ENCODE assay signal across 8 cellular contexts in genomic region chr1:6245086-6245868, GRCh38. TPM values are rescaled to one million over a fixed set of nuclear protein-coding genes. Genes with fewer than 3 reads are reported as not detected.
DNase-seq lines count a peak whose midpoint lies in the region; ATAC-seq and TF ChIP-seq lines count a peak whose summit lies in the region.

No MANE protein-coding gene starts in this region.

- H3K79me2 ChIP-seq in fibroblast of lung (ENCODE audit: control insufficient read depth, insufficient read depth, low read length), result no peaks in the 10 kb centered on the region

- no peak overlapping the region for H2AFZ ChIP-seq in fibroblast of lung (ENCODE audit: low read length)

- no peaks in the 10 kb centered on the region for H3K36me3 ChIP-seq in fibroblast of lung (ENCODE audit: control insufficient read depth, insufficient read depth, low read length)

- H4K20me1 ChIP-seq in fibroblast of lung (ENCODE audit: control insufficient read depth, extremely low read depth, insufficient read depth, low read length), result no peaks in the 10 kb centered on the region

- H3K36me3 Mint-ChIP-seq in activated T-cell treated with anti-CD3 and anti-CD28 coated beads, Interleukin-2, amount 50 U/mL, for 4 hours (ENCODE audit: insufficient read depth), result no peaks in the 10 kb centered on the region
- no peaks in the 10 kb centered on the region for H3K36me3 Mint-ChIP-seq in neural crest cell (ENCODE audit: low read depth)

- H3K9ac ChIP-seq in fibroblast of lung (ENCODE audit: insufficient read depth, low read length), result no peak overlapping the region

- peaks cover 15% of the 10 kb centered on the region for H3K4me1 Mint-ChIP-seq in activated T-cell treated with anti-CD3 and anti-CD28 coated beads, Interleukin-2, amount 50 U/mL, for 4 hours (ENCODE audit: low read depth)
- peaks cover 28% of the 10 kb centered on the region for H3K4me1 Mint-ChIP-seq in neural crest cell
- H3K4me1 Mint-ChIP-seq in stimulated activated naive CD8-positive, alpha-beta T cell treated with anti-CD3 and anti-CD28 coated beads, Interleukin-15, amount 100 ng/mL, for 72 hours, result peaks cover 32% of the 10 kb centered on the region

- H3K27ac Mint-ChIP-seq in neural crest cell (ENCODE audit: unreplicated experiment), result no peak overlapping the region
- no peak overlapping the region for H3K27ac Mint-ChIP-seq in stimulated activated naive CD8-positive, alpha-beta T cell treated with anti-CD3 and anti-CD28 coated beads, Interleukin-15, amount 100 ng/mL, for 72 hours

- H3K27me3 Mint-ChIP-seq in activated T-cell treated with anti-CD3 and anti-CD28 coated beads, Interleukin-2, amount 50 U/mL, for 4 hours (ENCODE audit: low read depth), result peaks cover 64% of the 10 kb centered on the region
- H3K27me3 Mint-ChIP-seq in neural crest cell (ENCODE audit: low read depth), result peaks cover 77% of the 10 kb centered on the region
- peaks cover 84% of the 10 kb centered on the region for H3K27me3 Mint-ChIP-seq in stimulated activated naive CD8-positive, alpha-beta T cell treated with anti-CD3 and anti-CD28 coated beads, Interleukin-15, amount 100 ng/mL, for 72 hours

- H3K27ac ChIP-seq in fibroblast of lung (ENCODE audit: insufficient read depth, low read length), result no peak overlapping the region

- no peak overlapping the region for H3K4me3 ChIP-seq in fibroblast of lung (replicated peaks in 1 of 4; ENCODE audit: control extremely low read depth in 1 of 4, insufficient read depth in 1 of 4, low read depth in 3 of 4, low read length in 4 of 4)

- H3K9me3 Mint-ChIP-seq in activated T-cell treated with anti-CD3 and anti-CD28 coated beads, Interleukin-2, amount 50 U/mL, for 4 hours, result no peaks in the 10 kb centered on the region
- H3K9me3 Mint-ChIP-seq in neural crest cell, result no peaks in the 10 kb centered on the region
- H3K9me3 Mint-ChIP-seq in stimulated activated naive CD8-positive, alpha-beta T cell treated with anti-CD3 and anti-CD28 coated beads, Interleukin-15, amount 100 ng/mL, for 72 hours, result no peaks in the 10 kb centered on the region

- peaks cover 33% of the 10 kb centered on the region for H3K27me3 ChIP-seq in fibroblast of lung (ENCODE audit: control insufficient read depth, insufficient read depth, low read length)

- peak; percentile 61 to 72 for TF ChIP-seq CTCF in fibroblast of lung (conservative IDR thresholded peaks at IDR 0.05 in 1 of 2, IDR thresholded peaks at IDR 0.05 in 1 of 2; ENCODE audit: low read depth in 1 of 2, low read length in 2 of 2)
- TF ChIP-seq CTCF in neural crest cell (conservative IDR thresholded peaks at IDR 0.05), result peak; percentile 78

- peak; percentile 25 to 74 for DNase-seq in NCI-H524 (lab: John Stamatoyannopoulos, UW)
- DNase-seq in NCI-H524 treated with DMSO at 0.1 percent for 48 hours (lab: John Stamatoyannopoulos, UW), result no peak
- DNase-seq in HPDE6-E6E7 (ENCODE audit: extremely low spot score), result peak; percentile 80
- peak; percentile 90 for DNase-seq in OCI-M1 (lab: John Stamatoyannopoulos, UW)
- peak; percentile 74 for DNase-seq in activated T-cell treated with anti-CD3 and anti-CD28 coated beads, Interleukin-2, amount 50 U/mL, for 4 hours
- DNase-seq in fibroblast of lung (ENCODE audit: low read depth in 2 of 2), result peak; percentile 70 to 73
- peak; percentile 87 for DNase-seq in neural crest cell (ENCODE audit: low read depth, low spot score)
- peak; percentile 80 to 85 for DNase-seq in stimulated activated naive CD8-positive, alpha-beta T cell treated with anti-CD3 and anti-CD28 coated beads, Interleukin-15, amount 100 ng/mL, for 72 hours

- no peak overlapping the region for H3K4me3 Mint-ChIP-seq in activated T-cell treated with anti-CD3 and anti-CD28 coated beads, Interleukin-2, amount 50 U/mL, for 4 hours
- H3K4me3 Mint-ChIP-seq in neural crest cell, result peak overlapping the region; percentile 70
- peak overlapping the region in 1 of 2 donors; percentile 35 for H3K4me3 Mint-ChIP-seq in stimulated activated naive CD8-positive, alpha-beta T cell treated with anti-CD3 and anti-CD28 coated beads, Interleukin-15, amount 100 ng/mL, for 72 hours

- peaks cover 5% of the 10 kb centered on the region for H3K4me1 ChIP-seq in fibroblast of lung (ENCODE audit: control insufficient read depth, extremely low read depth, insufficient read depth, low read length)

- peak; percentile 77 to 79 for ATAC-seq in activated T-cell treated with anti-CD3 and anti-CD28 coated beads, Interleukin-2, amount 50 U/mL, for 4 hours
- peak; percentile 74 for ATAC-seq in stimulated activated naive CD8-positive, alpha-beta T cell treated with anti-CD3 and anti-CD28 coated beads, Interleukin-15, amount 100 ng/mL, for 72 hours

- no peaks in the 10 kb centered on the region for H3K9me3 ChIP-seq in fibroblast of lung (ENCODE audit: control insufficient read depth, insufficient read depth, low read depth, low read length)

- peak overlapping the region; percentile 51 for H3K4me2 ChIP-seq in fibroblast of lung (ENCODE audit: extremely low read depth, insufficient read depth, low read length)

RNA-seq across cellular contexts. Expression of gene HES3, which starts 1.3 kb away (rescaled TPM):
- not detected for total RNA-seq in activated T-cell treated with anti-CD3 and anti-CD28 coated beads, Interleukin-2, amount 50 U/mL, for 4 hours
- not detected in 2 replicates for total RNA-seq in fibroblast of lung
- polyA plus RNA-seq in fibroblast of lung, result not detected in 2 replicates
- not detected in 2 replicates for polyA plus RNA-seq in fibroblast of lung (2012)
- not detected in 2 replicates for polyA minus RNA-seq in fibroblast of lung (ENCODE audit: low replicate concordance)
- total RNA-seq in neural crest cell, result 23.6 and 25.2 TPM in 2 replicates

RNA-seq across cellular contexts. Expression of gene ICMT, which starts 9.5 kb away (rescaled TPM):
- total RNA-seq in activated T-cell treated with anti-CD3 and anti-CD28 coated beads, Interleukin-2, amount 50 U/mL, for 4 hours, result 10 to 100 TPM; 54.1 to 64.8 (median 58.3) TPM
- total RNA-seq in fibroblast of lung, result 62.4 and 95.1 TPM in 2 replicates
- 91.1 and 95.8 TPM in 2 replicates for polyA plus RNA-seq in fibroblast of lung
- polyA plus RNA-seq in fibroblast of lung (2012), result 58.9 and 63.8 TPM in 2 replicates
- polyA minus RNA-seq in fibroblast of lung (ENCODE audit: low replicate concordance), result 34.3 and 40.6 TPM in 2 replicates
- 85.4 and 92.8 TPM in 2 replicates for total RNA-seq in neural crest cell

RNA-seq across cellular contexts. Expression of gene GPR153, which starts 15.6 kb away (rescaled TPM):
- total RNA-seq in activated T-cell treated with anti-CD3 and anti-CD28 coated beads, Interleukin-2, amount 50 U/mL, for 4 hours, result under 1 TPM; 0.50 to 0.52 (median 0.51) TPM
- total RNA-seq in fibroblast of lung, result 8.9 and 13.4 TPM in 2 replicates
- polyA plus RNA-seq in fibroblast of lung, result 4.0 and 8.5 TPM in 2 replicates
- polyA plus RNA-seq in fibroblast of lung (2012), result 5.6 and 13.9 TPM in 2 replicates
- polyA minus RNA-seq in fibroblast of lung (ENCODE audit: low replicate concordance), result 12.9 and 21.1 TPM in 2 replicates
- total RNA-seq in neural crest cell, result 28.1 and 28.7 TPM in 2 replicates

RNA-seq across cellular contexts. Expression of gene RNF207, which starts 39.4 kb away (rescaled TPM):
- total RNA-seq in activated T-cell treated with anti-CD3 and anti-CD28 coated beads, Interleukin-2, amount 50 U/mL, for 4 hours, result 10 to 100 TPM in 2 of 3 donors, 1 to 10 TPM in 1; 9.9 to 18.8 (median 12.0) TPM
- total RNA-seq in fibroblast of lung (9.2 and 17.2 TPM in 2 replicates), neural crest cell (3.8 and 4.9 TPM in 2 replicates)
- 2.0 and 2.6 TPM in 2 replicates for polyA plus RNA-seq in fibroblast of lung
- 0.90 and 1.6 TPM in 2 replicates for polyA plus RNA-seq in fibroblast of lung (2012)
- 4.7 and 12.2 TPM in 2 replicates for polyA minus RNA-seq in fibroblast of lung (ENCODE audit: low replicate concordance)

RNA-seq across cellular contexts. Expression of gene RPL22, which starts 45.9 kb away (rescaled TPM):
- 100 to 1,000 TPM; 395 to 423 (median 403) TPM for total RNA-seq in activated T-cell treated with anti-CD3 and anti-CD28 coated beads, Interleukin-2, amount 50 U/mL, for 4 hours
- total RNA-seq in fibroblast of lung (159 and 227 TPM in 2 replicates), neural crest cell (479 and 516 TPM in 2 replicates)
- 300 and 369 TPM in 2 replicates for polyA plus RNA-seq in fibroblast of lung
- polyA plus RNA-seq in fibroblast of lung (2012), result 686 and 835 TPM in 2 replicates
- polyA minus RNA-seq in fibroblast of lung (ENCODE audit: low replicate concordance), result 2.9 and 3.7 TPM in 2 replicates

Comparison
In these comparisons a context has a peak if more than half of its experiments do, and no peak if none do; other contexts are left out.
1. RNA of gene HES3, which starts 1.3 kb away (total RNA-seq): 23.6 to 25.2 TPM in neural crest cell; not detected in activated T-cell treated with anti-CD3 and anti-CD28 coated beads, Interleukin-2, amount 50 U/mL, for 4 hours and not detected in fibroblast of lung; every median in the first group is over 10 times any median in the second.